Comparison of ENCODE assay signal across 1 cellular context in the genomic region with DNA sequence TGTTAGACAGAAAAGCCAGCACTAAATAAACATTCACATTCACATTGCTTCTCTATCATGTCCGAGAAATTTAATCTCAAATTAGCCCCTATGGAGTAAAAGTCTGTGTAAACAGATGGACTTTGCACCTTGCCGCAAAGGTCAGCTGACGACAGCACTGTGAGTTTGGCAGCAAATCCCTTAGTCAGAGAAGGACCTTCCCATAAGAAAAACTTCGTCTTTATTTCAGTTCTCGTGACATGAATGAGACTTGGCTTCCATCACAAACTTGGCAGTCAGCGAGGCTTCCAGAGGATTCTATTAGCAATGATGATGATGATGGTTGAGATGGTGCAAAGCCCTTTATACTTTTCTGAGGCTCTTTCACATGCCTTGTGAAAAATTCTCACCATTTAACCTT.
A peak's percentile ranks its signal among the peaks of the same experiment; 100 is the strongest.
TF ChIP-seq lines count a peak whose summit lies in the region.

No MANE protein-coding gene starts in this region.

TF ChIP-seq in HepG2, 621 proteins besides CTCF, POLR2A, EP300 and RAD21 (continued from another document and continues in another):
- TF ChIP-seq ATF3 (CRISPR knock-in tag; IDR thresholded peaks at IDR 0.05) (peak; percentile 72), FOXO1 (CRISPR knock-in tag; IDR thresholded peaks at IDR 0.05) (peak; percentile 68), DR1 (CRISPR knock-in tag; IDR thresholded peaks at IDR 0.05) (no peak), ZFP1 (CRISPR knock-in tag; IDR thresholded peaks at IDR 0.05) (no peak), ZNF30 (CRISPR knock-in tag; IDR thresholded peaks at IDR 0.05) (no peak), THAP11 (CRISPR knock-in tag; IDR thresholded peaks at IDR 0.05) (peak; percentile 47; the same call in 1 of the 2 replicates), SP4 (CRISPR knock-in tag; IDR thresholded peaks at IDR 0.05) (no peak), ARID5B (CRISPR knock-in tag; IDR thresholded peaks at IDR 0.05) (peak; percentile 90), MED1 (CRISPR knock-in tag; IDR thresholded peaks at IDR 0.05) (peak; percentile 71), KDM6A (CRISPR knock-in tag; IDR thresholded peaks at IDR 0.05; ENCODE audit: low read depth) (peak; percentile 84), ZNF230 (CRISPR knock-in tag; IDR thresholded peaks at IDR 0.05) (no peak), ISL2 (CRISPR knock-in tag; IDR thresholded peaks at IDR 0.05) (peak; percentile 54), POLR2AphosphoS5 (IDR thresholded peaks at IDR 0.05; ENCODE audit: low read depth, low read length) (peak; percentile 51), SP140L (CRISPR knock-in tag; IDR thresholded peaks at IDR 0.05; ENCODE audit: borderline replicate concordance) (peak; percentile 28; the same call in 1 of the 2 replicates), ZNF430 (CRISPR knock-in tag; IDR thresholded peaks at IDR 0.05) (no peak), ZNF143 (CRISPR knock-in tag; IDR thresholded peaks at IDR 0.05) (no peak), HMG20B (CRISPR knock-in tag; conservative IDR thresholded peaks at IDR 0.05) (peak; percentile 61; the same call in 1 of the 2 replicates), ZMYM4 (CRISPR knock-in tag; IDR thresholded peaks at IDR 0.05) (peak; percentile 55; the same call in 1 of the 2 replicates), ZNF292 (CRISPR knock-in tag; IDR thresholded peaks at IDR 0.05; ENCODE audit: borderline replicate concordance, low read depth) (no peak), AGO2 (optimal IDR thresholded peaks at IDR 0.05; ENCODE audit: low read depth, low read length) (no peak), ASH2L (IDR thresholded peaks at IDR 0.05; ENCODE audit: insufficient read length, low read depth, low read length) (peak; percentile 60), ZNF83 (CRISPR knock-in tag; IDR thresholded peaks at IDR 0.05; ENCODE audit: borderline replicate concordance) (no peak), ZNF773 (CRISPR knock-in tag; IDR thresholded peaks at IDR 0.05; ENCODE audit: borderline replicate concordance) (no peak), ZNF552 (CRISPR knock-in tag; IDR thresholded peaks at IDR 0.05; ENCODE audit: borderline replicate concordance) (no peak), ZNF792 (CRISPR knock-in tag; IDR thresholded peaks at IDR 0.05) (peak; percentile 25; the same call in 1 of the 2 replicates), ATF4 (CRISPR knock-in tag; IDR thresholded peaks at IDR 0.05) (peak in 1 of 2 experiments; percentile 66; a peak in 1 of 4 replicates), ZKSCAN1 (IDR thresholded peaks at IDR 0.05; ENCODE audit: low read length) (0 out of 2 replicates have a peak, but pooled peaks have one; percentile 9), CEBPG (CRISPR knock-in tag; IDR thresholded peaks at IDR 0.05) (peak; percentile 47), MBNL3 (CRISPR knock-in tag; conservative IDR thresholded peaks at IDR 0.05) (no peak), TAF15 (IDR thresholded peaks at IDR 0.05; ENCODE audit: low read depth, low read length, poor library complexity, severe bottlenecking) (no peak), HNF4G (IDR thresholded peaks at IDR 0.05; ENCODE audit: borderline replicate concordance, low read depth, low read length) (peak; percentile 92), HNF4G (CRISPR knock-in tag; IDR thresholded peaks at IDR 0.05; ENCODE audit: borderline replicate concordance, low read depth) (peak; percentile 83; the same call in 1 of the 2 replicates), CREM (IDR thresholded peaks at IDR 0.05) (peak; percentile 67; the same call in 1 of the 2 replicates), CREM (CRISPR knock-in tag; IDR thresholded peaks at IDR 0.05) (no peak), NR2F2 (IDR thresholded peaks at IDR 0.05; ENCODE audit: borderline replicate concordance, low read depth) (peak; percentile 73; the same call in 1 of the 2 replicates), ZNF124 (CRISPR knock-in tag; IDR thresholded peaks at IDR 0.05) (peak; percentile 37; the same call in 1 of the 2 replicates)
- TF ChIP-seq, protein P1, sequence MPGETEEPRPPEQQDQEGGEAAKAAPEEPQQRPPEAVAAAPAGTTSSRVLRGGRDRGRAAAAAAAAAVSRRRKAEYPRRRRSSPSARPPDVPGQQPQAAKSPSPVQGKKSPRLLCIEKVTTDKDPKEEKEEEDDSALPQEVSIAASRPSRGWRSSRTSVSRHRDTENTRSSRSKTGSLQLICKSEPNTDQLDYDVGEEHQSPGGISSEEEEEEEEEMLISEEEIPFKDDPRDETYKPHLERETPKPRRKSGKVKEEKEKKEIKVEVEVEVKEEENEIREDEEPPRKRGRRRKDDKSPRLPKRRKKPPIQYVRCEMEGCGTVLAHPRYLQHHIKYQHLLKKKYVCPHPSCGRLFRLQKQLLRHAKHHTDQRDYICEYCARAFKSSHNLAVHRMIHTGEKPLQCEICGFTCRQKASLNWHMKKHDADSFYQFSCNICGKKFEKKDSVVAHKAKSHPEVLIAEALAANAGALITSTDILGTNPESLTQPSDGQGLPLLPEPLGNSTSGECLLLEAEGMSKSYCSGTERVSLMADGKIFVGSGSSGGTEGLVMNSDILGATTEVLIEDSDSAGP (CRISPR knock-in tag; IDR thresholded peaks at IDR 0.05; ENCODE audit: borderline replicate concordance): no peak
- TF ChIP-seq, protein P2, sequence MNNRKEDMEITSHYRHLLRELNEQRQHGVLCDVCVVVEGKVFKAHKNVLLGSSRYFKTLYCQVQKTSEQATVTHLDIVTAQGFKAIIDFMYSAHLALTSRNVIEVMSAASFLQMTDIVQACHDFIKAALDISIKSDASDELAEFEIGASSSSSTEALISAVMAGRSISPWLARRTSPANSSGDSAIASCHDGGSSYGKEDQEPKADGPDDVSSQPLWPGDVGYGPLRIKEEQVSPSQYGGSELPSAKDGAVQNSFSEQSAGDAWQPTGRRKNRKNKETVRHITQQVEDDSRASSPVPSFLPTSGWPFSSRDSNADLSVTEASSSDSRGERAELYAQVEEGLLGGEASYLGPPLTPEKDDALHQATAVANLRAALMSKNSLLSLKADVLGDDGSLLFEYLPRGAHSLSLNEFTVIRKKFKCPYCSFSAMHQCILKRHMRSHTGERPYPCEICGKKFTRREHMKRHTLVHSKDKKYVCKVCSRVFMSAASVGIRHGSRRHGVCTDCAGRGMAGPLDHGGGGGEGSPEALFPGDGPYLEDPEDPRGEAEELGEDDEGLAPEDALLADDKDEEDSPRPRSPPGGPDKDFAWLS (CRISPR knock-in tag; IDR thresholded peaks at IDR 0.05; ENCODE audit: borderline replicate concordance): no peak
- TF ChIP-seq, protein P3, sequence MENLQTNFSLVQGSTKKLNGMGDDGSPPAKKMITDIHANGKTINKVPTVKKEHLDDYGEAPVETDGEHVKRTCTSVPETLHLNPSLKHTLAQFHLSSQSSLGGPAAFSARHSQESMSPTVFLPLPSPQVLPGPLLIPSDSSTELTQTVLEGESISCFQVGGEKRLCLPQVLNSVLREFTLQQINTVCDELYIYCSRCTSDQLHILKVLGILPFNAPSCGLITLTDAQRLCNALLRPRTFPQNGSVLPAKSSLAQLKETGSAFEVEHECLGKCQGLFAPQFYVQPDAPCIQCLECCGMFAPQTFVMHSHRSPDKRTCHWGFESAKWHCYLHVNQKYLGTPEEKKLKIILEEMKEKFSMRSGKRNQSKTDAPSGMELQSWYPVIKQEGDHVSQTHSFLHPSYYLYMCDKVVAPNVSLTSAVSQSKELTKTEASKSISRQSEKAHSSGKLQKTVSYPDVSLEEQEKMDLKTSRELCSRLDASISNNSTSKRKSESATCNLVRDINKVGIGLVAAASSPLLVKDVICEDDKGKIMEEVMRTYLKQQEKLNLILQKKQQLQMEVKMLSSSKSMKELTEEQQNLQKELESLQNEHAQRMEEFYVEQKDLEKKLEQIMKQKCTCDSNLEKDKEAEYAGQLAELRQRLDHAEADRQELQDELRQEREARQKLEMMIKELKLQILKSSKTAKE (CRISPR knock-in tag; IDR thresholded peaks at IDR 0.05; ENCODE audit: borderline replicate concordance): no peak
- TF ChIP-seq, protein P4, sequence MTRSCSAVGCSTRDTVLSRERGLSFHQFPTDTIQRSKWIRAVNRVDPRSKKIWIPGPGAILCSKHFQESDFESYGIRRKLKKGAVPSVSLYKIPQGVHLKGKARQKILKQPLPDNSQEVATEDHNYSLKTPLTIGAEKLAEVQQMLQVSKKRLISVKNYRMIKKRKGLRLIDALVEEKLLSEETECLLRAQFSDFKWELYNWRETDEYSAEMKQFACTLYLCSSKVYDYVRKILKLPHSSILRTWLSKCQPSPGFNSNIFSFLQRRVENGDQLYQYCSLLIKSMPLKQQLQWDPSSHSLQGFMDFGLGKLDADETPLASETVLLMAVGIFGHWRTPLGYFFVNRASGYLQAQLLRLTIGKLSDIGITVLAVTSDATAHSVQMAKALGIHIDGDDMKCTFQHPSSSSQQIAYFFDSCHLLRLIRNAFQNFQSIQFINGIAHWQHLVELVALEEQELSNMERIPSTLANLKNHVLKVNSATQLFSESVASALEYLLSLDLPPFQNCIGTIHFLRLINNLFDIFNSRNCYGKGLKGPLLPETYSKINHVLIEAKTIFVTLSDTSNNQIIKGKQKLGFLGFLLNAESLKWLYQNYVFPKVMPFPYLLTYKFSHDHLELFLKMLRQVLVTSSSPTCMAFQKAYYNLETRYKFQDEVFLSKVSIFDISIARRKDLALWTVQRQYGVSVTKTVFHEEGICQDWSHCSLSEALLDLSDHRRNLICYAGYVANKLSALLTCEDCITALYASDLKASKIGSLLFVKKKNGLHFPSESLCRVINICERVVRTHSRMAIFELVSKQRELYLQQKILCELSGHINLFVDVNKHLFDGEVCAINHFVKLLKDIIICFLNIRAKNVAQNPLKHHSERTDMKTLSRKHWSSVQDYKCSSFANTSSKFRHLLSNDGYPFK (CRISPR knock-in tag; IDR thresholded peaks at IDR 0.05; ENCODE audit: borderline replicate concordance): no peak
- TF ChIP-seq, protein P5, sequence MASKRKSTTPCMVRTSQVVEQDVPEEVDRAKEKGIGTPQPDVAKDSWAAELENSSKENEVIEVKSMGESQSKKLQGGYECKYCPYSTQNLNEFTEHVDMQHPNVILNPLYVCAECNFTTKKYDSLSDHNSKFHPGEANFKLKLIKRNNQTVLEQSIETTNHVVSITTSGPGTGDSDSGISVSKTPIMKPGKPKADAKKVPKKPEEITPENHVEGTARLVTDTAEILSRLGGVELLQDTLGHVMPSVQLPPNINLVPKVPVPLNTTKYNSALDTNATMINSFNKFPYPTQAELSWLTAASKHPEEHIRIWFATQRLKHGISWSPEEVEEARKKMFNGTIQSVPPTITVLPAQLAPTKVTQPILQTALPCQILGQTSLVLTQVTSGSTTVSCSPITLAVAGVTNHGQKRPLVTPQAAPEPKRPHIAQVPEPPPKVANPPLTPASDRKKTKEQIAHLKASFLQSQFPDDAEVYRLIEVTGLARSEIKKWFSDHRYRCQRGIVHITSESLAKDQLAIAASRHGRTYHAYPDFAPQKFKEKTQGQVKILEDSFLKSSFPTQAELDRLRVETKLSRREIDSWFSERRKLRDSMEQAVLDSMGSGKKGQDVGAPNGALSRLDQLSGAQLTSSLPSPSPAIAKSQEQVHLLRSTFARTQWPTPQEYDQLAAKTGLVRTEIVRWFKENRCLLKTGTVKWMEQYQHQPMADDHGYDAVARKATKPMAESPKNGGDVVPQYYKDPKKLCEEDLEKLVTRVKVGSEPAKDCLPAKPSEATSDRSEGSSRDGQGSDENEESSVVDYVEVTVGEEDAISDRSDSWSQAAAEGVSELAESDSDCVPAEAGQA (IDR thresholded peaks at IDR 0.05; ENCODE audit: low read depth): peak; percentile 58; the same call in 1 of the 2 replicates
- TF ChIP-seq, protein P5 (CRISPR knock-in tag; IDR thresholded peaks at IDR 0.05; ENCODE audit: borderline replicate concordance): no peak
